Comparison of ENCODE assay signal across 1 cellular context in genomic region chr19:58468216-58468839, GRCh38.
TF ChIP-seq lines count a peak whose summit lies in the region.

No MANE protein-coding gene starts in this region.

TF ChIP-seq in endothelial cell of umbilical vein, 7 proteins besides CTCF, POLR2A, EP300 and RAD21:
- TF ChIP-seq FOS (IDR thresholded peaks at IDR 0.05; ENCODE audit: borderline replicate concordance, insufficient read depth, low read length) (no peak), MYC (IDR thresholded peaks at IDR 0.05; ENCODE audit: low read depth, low read length) (no peak), MAX (IDR thresholded peaks at IDR 0.05; ENCODE audit: insufficient read depth, insufficient read length) (no peak), JUN (IDR thresholded peaks at IDR 0.05; ENCODE audit: borderline replicate concordance, insufficient read depth, insufficient read length, low read depth) (no peak), POLR2AphosphoS5 (IDR thresholded peaks at IDR 0.05; ENCODE audit: insufficient read depth, low read depth, low read length) (no peak), EZH2 (IDR thresholded peaks at IDR 0.05; ENCODE audit: borderline replicate concordance, low read depth, low read length, severe bottlenecking) (no peak), GATA2 (IDR thresholded peaks at IDR 0.05; ENCODE audit: insufficient read depth, insufficient read length, low read depth, low read length) (no peak)
TF ChIP-seq in endothelial cell of umbilical vein: peak in this region for 0.
